In genomic region chr19:39030854-39031367, GRCh38 we compare ENCODE assay signal across 1 cellular context.
TF ChIP-seq lines count a peak whose summit lies in the region.

No MANE protein-coding gene starts in this region.

TF ChIP-seq in HEK293, 187 proteins besides CTCF, POLR2A, EP300 and RAD21 (continued from another document and continues in another):
- TF ChIP-seq, protein P1, sequence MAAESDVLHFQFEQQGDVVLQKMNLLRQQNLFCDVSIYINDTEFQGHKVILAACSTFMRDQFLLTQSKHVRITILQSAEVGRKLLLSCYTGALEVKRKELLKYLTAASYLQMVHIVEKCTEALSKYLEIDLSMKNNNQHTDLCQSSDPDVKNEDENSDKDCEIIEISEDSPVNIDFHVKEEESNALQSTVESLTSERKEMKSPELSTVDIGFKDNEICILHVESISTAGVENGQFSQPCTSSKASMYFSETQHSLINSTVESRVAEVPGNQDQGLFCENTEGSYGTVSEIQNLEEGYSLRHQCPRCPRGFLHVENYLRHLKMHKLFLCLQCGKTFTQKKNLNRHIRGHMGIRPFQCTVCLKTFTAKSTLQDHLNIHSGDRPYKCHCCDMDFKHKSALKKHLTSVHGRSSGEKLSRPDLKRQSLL (tag by site-specific recombination; IDR thresholded peaks at IDR 0.05) = peak; percentile 36; the same call in 1 of the 2 replicates
- 0 out of 2 replicates have a peak, but pooled peaks have one; percentile 8 for TF ChIP-seq RBAK (tag by site-specific recombination; IDR thresholded peaks at IDR 0.05)
- TF ChIP-seq ZSCAN23 (tag by site-specific recombination; IDR thresholded peaks at IDR 0.05) = 0 out of 2 replicates have a peak, but pooled peaks have one; percentile 18
- TF ChIP-seq KLF8 (tag by site-specific recombination; IDR thresholded peaks at IDR 0.05) = no peak
- TF ChIP-seq ZNF157 (tag by site-specific recombination; IDR thresholded peaks at IDR 0.05) = no peak
- TF ChIP-seq, protein P2, sequence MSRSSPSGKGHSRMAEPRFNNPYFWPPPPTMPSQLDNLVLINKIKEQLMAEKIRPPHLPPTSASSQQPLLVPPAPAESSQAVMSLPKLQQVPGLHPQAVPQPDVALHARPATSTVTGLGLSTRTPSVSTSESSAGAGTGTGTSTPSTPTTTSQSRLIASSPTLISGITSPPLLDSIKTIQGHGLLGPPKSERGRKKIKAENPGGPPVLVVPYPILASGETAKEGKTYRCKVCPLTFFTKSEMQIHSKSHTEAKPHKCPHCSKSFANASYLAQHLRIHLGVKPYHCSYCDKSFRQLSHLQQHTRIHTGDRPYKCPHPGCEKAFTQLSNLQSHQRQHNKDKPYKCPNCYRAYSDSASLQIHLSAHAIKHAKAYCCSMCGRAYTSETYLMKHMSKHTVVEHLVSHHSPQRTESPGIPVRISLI (tag by site-specific recombination; IDR thresholded peaks at IDR 0.05) = peak; percentile 93
- peak; percentile 69 for TF ChIP-seq ZNF324 (tag by site-specific recombination; IDR thresholded peaks at IDR 0.05)
- peak; percentile 36; the same call in 1 of the 2 replicates for TF ChIP-seq ZNF398 (tag by site-specific recombination; IDR thresholded peaks at IDR 0.05)
- peak; percentile 65 for TF ChIP-seq ZNF692 (tag by site-specific recombination; IDR thresholded peaks at IDR 0.05)
- TF ChIP-seq FEZF1 (tag by site-specific recombination; IDR thresholded peaks at IDR 0.05) = peak; percentile 38; the same call in 1 of the 2 replicates
- TF ChIP-seq KLF10 (tag by site-specific recombination; IDR thresholded peaks at IDR 0.05) = no peak
- peak; percentile 47; the same call in 1 of the 2 replicates for TF ChIP-seq ZNF366 (tag by site-specific recombination; conservative IDR thresholded peaks at IDR 0.05)
- 0 out of 2 replicates have a peak, but pooled peaks have one; percentile 44 for TF ChIP-seq GLIS1 (tag by site-specific recombination; IDR thresholded peaks at IDR 0.05)
- TF ChIP-seq ZNF391 (tag by site-specific recombination; IDR thresholded peaks at IDR 0.05; ENCODE audit: borderline replicate concordance, low read depth) = peak; percentile 79; the same call in 1 of the 2 replicates
- peak; percentile 91 for TF ChIP-seq ZSCAN30 (tag by site-specific recombination; IDR thresholded peaks at IDR 0.05)
- no peak for TF ChIP-seq ZNF18 (tag by site-specific recombination; IDR thresholded peaks at IDR 0.05)
- TF ChIP-seq BCL11B (tag by site-specific recombination; IDR thresholded peaks at IDR 0.05; ENCODE audit: low read depth) = 0 out of 2 replicates have a peak, but pooled peaks have one; percentile 37
- TF ChIP-seq ZNF175 (tag by site-specific recombination; IDR thresholded peaks at IDR 0.05) = no peak
- no peak for TF ChIP-seq ZNF664 (tag by site-specific recombination; IDR thresholded peaks at IDR 0.05)
- peak; percentile 34; the same call in 1 of the 2 replicates for TF ChIP-seq KLF7 (tag by site-specific recombination; IDR thresholded peaks at IDR 0.05; ENCODE audit: borderline replicate concordance)
- TF ChIP-seq REST (tag by site-specific recombination; IDR thresholded peaks at IDR 0.05) = peak; percentile 74
- TF ChIP-seq ZNF23 (tag by site-specific recombination; IDR thresholded peaks at IDR 0.05; ENCODE audit: borderline replicate concordance) = no peak
- TF ChIP-seq ZNF558 (tag by site-specific recombination; IDR thresholded peaks at IDR 0.05) = peak; percentile 30; the same call in 1 of the 2 replicates
- peak; percentile 61 for TF ChIP-seq ZNF610 (tag by site-specific recombination; IDR thresholded peaks at IDR 0.05; ENCODE audit: borderline replicate concordance)
- no peak for TF ChIP-seq ZBTB1 (tag by site-specific recombination; IDR thresholded peaks at IDR 0.05)
- no peak for TF ChIP-seq PRDM2 (tag by site-specific recombination; IDR thresholded peaks at IDR 0.05; ENCODE audit: borderline replicate concordance)
- TF ChIP-seq, protein P3, sequence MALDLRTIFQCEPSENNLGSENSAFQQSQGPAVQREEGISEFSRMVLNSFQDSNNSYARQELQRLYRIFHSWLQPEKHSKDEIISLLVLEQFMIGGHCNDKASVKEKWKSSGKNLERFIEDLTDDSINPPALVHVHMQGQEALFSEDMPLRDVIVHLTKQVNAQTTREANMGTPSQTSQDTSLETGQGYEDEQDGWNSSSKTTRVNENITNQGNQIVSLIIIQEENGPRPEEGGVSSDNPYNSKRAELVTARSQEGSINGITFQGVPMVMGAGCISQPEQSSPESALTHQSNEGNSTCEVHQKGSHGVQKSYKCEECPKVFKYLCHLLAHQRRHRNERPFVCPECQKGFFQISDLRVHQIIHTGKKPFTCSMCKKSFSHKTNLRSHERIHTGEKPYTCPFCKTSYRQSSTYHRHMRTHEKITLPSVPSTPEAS (tag by site-specific recombination; IDR thresholded peaks at IDR 0.05) = no peak
- TF ChIP-seq ZNF488 (tag by site-specific recombination; IDR thresholded peaks at IDR 0.05) = 0 out of 2 replicates have a peak, but pooled peaks have one; percentile 20
- no peak for TF ChIP-seq ZNF280D (tag by site-specific recombination; IDR thresholded peaks at IDR 0.05)
- no peak for TF ChIP-seq EGR2 (tag by site-specific recombination; IDR thresholded peaks at IDR 0.05; ENCODE audit: low read depth)
- no peak; the same call in 1 of the 2 replicates for TF ChIP-seq ZFP3 (tag by site-specific recombination; IDR thresholded peaks at IDR 0.05; ENCODE audit: low read depth)
- TF ChIP-seq ZBTB20 (tag by site-specific recombination; IDR thresholded peaks at IDR 0.05) = peak; percentile 98
